Comparison of ENCODE assay signal across 17 cellular contexts in the genomic region with DNA sequence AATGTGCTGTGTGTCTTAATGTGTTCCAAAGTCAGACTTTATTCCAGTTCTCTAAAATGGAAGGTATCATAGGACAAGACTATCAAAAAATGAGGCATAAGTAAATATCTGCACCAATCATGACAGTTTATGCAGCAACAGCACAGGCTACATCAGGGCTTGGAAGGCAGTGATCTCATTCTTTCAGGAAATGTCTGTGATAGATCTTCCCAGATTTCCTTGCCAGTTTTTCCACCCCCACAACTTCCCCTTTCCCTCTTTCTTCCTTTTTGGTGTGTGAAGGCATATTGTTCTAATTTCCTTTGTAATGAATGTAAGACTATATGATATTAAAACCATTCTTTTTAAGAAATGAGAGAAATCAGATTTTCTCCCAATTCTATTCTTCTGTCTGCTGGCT.
"Had no signal": no experiment of that assay in that cellular context is flagged by ENCODE, and none has a peak within 500 bp of the region (broad histone marks: within the 10 kb centered on the region; RNA-seq: fewer than 3 reads in every experiment).

No MANE protein-coding gene starts in this region.

- H3K27ac Mint-ChIP-seq: activated CD8-positive, alpha-beta memory T cell treated with anti-CD3 and anti-CD28 coated beads, Interleukin-2, amount 10 ng/mL, durations not matched to agents 7 days and 5 days; activated naive CD4-positive, alpha-beta T cell treated with anti-CD3 and anti-CD28 coated beads, Interleukin-2, amount 50 U/mL, for 24 hours had no signal

- H3K27me3 Mint-ChIP-seq: activated CD8-positive, alpha-beta memory T cell treated with anti-CD3 and anti-CD28 coated beads, Interleukin-2, amount 10 ng/mL, durations not matched to agents 7 days and 5 days had no signal

- H3K4me3 Mint-ChIP-seq: activated CD8-positive, alpha-beta memory T cell treated with anti-CD3 and anti-CD28 coated beads, Interleukin-2, amount 10 ng/mL, durations not matched to agents 7 days and 5 days; activated naive CD4-positive, alpha-beta T cell treated with anti-CD3 and anti-CD28 coated beads, Interleukin-2, amount 50 U/mL, for 24 hours; neural crest cell had no signal

- H3K4me1 Mint-ChIP-seq: activated CD8-positive, alpha-beta memory T cell treated with anti-CD3 and anti-CD28 coated beads, Interleukin-2, amount 10 ng/mL, durations not matched to agents 7 days and 5 days; activated naive CD4-positive, alpha-beta T cell treated with anti-CD3 and anti-CD28 coated beads, Interleukin-2, amount 50 U/mL, for 24 hours; neural crest cell had no signal

- ATAC-seq: activated CD8-positive, alpha-beta memory T cell treated with anti-CD3 and anti-CD28 coated beads, Interleukin-2, amount 10 ng/mL, durations not matched to agents 7 days and 5 days; stimulated activated naive CD8-positive, alpha-beta T cell treated with anti-CD3 and anti-CD28 coated beads, Interleukin-15, Interleukin-2, amounts not matched to agents 100 U/mL and 50 U/mL, for 24 hours had no signal

- H3K36me3 Mint-ChIP-seq: activated CD8-positive, alpha-beta memory T cell treated with anti-CD3 and anti-CD28 coated beads, Interleukin-2, amount 10 ng/mL, durations not matched to agents 7 days and 5 days; activated naive CD4-positive, alpha-beta T cell treated with anti-CD3 and anti-CD28 coated beads, Interleukin-2, amount 50 U/mL, for 24 hours had no signal

- H3K4me3 ChIP-seq: coronary artery, prostate gland, right lobe of liver, transverse colon, vagina had no signal

- DNase-seq: activated CD4-positive, alpha-beta T cell treated with anti-CD3 and anti-CD28 coated beads for 1 hour; activated CD4-positive, alpha-beta T cell treated with anti-CD3 and anti-CD28 coated beads, Interleukin-2, amount 50 U/mL, for 48 hours; activated CD8-positive, alpha-beta memory T cell treated with anti-CD3 and anti-CD28 coated beads, Interleukin-2, amount 10 ng/mL, durations not matched to agents 7 days and 5 days; activated effector memory CD4-positive, alpha-beta T cell treated with anti-CD3 and anti-CD28 coated beads, Interleukin-2, amount 50 U/mL, for 16 hours; activated T-cell treated with anti-CD3 and anti-CD28 coated beads, Interleukin-2, amount 50 U/mL, for 1 hour; amniotic stem cell; central memory CD4-positive, alpha-beta T cell; effector memory CD4-positive, alpha-beta T cell; kidney glomerular epithelial cell; right lobe of liver; stimulated activated naive CD8-positive, alpha-beta T cell treated with anti-CD3 and anti-CD28 coated beads, Interleukin-15, Interleukin-2, amounts not matched to agents 100 U/mL and 50 U/mL, for 24 hours; transverse colon had no signal
